ENCODE assay signal across 1 cellular context in the genomic region with DNA sequence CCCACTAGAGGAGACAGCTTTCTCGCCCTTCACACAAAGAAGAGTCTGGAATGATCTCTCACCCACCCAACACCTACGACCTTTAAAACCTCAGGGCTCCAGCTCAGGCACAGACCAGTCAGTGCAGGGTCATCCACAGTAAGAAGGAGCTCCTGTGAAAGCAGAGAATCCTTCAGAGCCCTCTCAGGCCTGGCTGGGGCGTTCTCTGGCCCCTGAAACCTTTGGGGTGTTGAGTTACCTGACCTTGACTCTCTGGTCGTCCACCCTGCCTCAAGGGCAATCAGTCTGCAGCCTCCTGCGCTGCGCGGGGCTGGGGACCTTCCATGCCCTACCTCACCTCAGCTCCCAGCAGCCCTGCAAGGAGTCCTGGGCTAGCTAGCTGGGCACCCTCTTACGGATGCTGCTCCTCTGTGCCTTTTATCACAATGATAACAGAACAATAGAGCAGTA.
TF ChIP-seq lines count a peak whose summit lies in the region.

No MANE protein-coding gene starts in this region.

TF ChIP-seq in WTC11, 78 proteins besides CTCF, POLR2A, EP300 and RAD21 (continued from another document):
- TF ChIP-seq, protein P1, sequence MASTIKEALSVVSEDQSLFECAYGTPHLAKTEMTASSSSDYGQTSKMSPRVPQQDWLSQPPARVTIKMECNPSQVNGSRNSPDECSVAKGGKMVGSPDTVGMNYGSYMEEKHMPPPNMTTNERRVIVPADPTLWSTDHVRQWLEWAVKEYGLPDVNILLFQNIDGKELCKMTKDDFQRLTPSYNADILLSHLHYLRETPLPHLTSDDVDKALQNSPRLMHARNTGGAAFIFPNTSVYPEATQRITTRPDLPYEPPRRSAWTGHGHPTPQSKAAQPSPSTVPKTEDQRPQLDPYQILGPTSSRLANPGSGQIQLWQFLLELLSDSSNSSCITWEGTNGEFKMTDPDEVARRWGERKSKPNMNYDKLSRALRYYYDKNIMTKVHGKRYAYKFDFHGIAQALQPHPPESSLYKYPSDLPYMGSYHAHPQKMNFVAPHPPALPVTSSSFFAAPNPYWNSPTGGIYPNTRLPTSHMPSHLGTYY (CRISPR knock-in tag; IDR thresholded peaks at IDR 0.05): no peak
- no peak for TF ChIP-seq GABPB1 (CRISPR knock-in tag; IDR thresholded peaks at IDR 0.05)
- TF ChIP-seq JAZF1 (CRISPR knock-in tag; IDR thresholded peaks at IDR 0.05): no peak
- no peak for TF ChIP-seq ZNF121 (CRISPR knock-in tag; IDR thresholded peaks at IDR 0.05)
- no peak for TF ChIP-seq IRF2 (CRISPR knock-in tag; IDR thresholded peaks at IDR 0.05; ENCODE audit: borderline replicate concordance, low read depth)
- no peak for TF ChIP-seq NR3C1 (CRISPR knock-in tag; conservative IDR thresholded peaks at IDR 0.05; ENCODE audit: low read depth)
- TF ChIP-seq SP1 (CRISPR knock-in tag; conservative IDR thresholded peaks at IDR 0.05): no peak
- TF ChIP-seq ESRRA (CRISPR knock-in tag; IDR thresholded peaks at IDR 0.05; ENCODE audit: borderline replicate concordance): no peak
- no peak for TF ChIP-seq ATF1 (CRISPR knock-in tag; IDR thresholded peaks at IDR 0.05)
- TF ChIP-seq NFATC4 (CRISPR knock-in tag; IDR thresholded peaks at IDR 0.05): no peak
- no peak for TF ChIP-seq ZNF512 (CRISPR knock-in tag; IDR thresholded peaks at IDR 0.05; ENCODE audit: borderline replicate concordance)
- TF ChIP-seq, protein P2, sequence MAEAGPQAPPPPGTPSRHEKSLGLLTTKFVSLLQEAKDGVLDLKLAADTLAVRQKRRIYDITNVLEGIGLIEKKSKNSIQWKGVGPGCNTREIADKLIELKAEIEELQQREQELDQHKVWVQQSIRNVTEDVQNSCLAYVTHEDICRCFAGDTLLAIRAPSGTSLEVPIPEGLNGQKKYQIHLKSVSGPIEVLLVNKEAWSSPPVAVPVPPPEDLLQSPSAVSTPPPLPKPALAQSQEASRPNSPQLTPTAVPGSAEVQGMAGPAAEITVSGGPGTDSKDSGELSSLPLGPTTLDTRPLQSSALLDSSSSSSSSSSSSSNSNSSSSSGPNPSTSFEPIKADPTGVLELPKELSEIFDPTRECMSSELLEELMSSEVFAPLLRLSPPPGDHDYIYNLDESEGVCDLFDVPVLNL (CRISPR knock-in tag; IDR thresholded peaks at IDR 0.05; ENCODE audit: borderline replicate concordance, low read depth): no peak
- no peak for TF ChIP-seq FOXK1 (CRISPR knock-in tag; IDR thresholded peaks at IDR 0.05)
TF ChIP-seq in WTC11: peak in this region for 0.
